ENCODE assay signal across 19 cellular contexts in the genomic region with DNA sequence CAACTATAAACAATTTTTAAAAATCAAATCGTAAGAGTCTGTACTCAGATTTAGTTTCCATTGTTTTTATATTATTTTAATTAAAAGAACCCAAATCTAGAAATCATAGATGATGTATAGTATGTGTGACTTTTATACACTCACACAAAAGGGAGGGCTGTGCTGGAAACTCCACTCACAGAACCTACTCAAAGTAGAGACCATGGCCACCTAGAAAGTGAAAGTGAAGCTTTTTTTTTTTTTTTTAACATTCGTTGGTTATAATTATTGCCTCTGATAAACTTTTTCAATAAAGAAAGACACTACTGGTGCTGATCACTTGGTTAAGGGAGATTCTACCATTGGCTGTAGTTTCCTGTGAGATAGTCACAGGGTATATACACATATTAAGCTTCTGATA. TPM values are rescaled to one million over a fixed set of nuclear protein-coding genes. Genes with fewer than 3 reads are reported as not detected.
"Had no signal": no experiment of that assay in that cellular context is flagged by ENCODE, and none has a peak within 500 bp of the region (broad histone marks: within the 10 kb centered on the region; RNA-seq: fewer than 3 reads in every experiment).

No MANE protein-coding gene starts in this region.

- H3K4me3 ChIP-seq: ascending aorta, breast epithelium, gastroesophageal sphincter, lung, pancreas, thoracic aorta, upper lobe of right lung had no signal

- H3K9me3 ChIP-seq: ascending aorta, breast epithelium, gastroesophageal sphincter, pancreas, thoracic aorta, upper lobe of right lung had no signal

- H3K9me3 Mint-ChIP-seq: activated naive CD4-positive, alpha-beta T cell treated with anti-CD3 and anti-CD28 coated beads, Interleukin-2, amount 10 ng/mL, durations not matched to agents 7 days and 5 days; dendritic cell treated with granulocyte-macrophage colony-stimulating factor and Interleukin-4, amounts not matched to agents 40 ng/mL and 50 ng/mL, for 4 days had no signal

- H3K4me1 ChIP-seq: ascending aorta, breast epithelium, gastroesophageal sphincter, pancreas, upper lobe of right lung had no signal

- H3K27me3 Mint-ChIP-seq: activated naive CD4-positive, alpha-beta T cell treated with anti-CD3 and anti-CD28 coated beads, Interleukin-2, amount 10 ng/mL, durations not matched to agents 7 days and 5 days; activated T-cell treated with anti-CD3 and anti-CD28 coated beads, Interleukin-2, amount 50 U/mL, for 24 hours; dendritic cell treated with granulocyte-macrophage colony-stimulating factor and Interleukin-4, amounts not matched to agents 40 ng/mL and 50 ng/mL, for 4 days; naive thymus-derived CD4-positive, alpha-beta T cell had no signal

- H3K4me3 Mint-ChIP-seq: activated naive CD4-positive, alpha-beta T cell treated with anti-CD3 and anti-CD28 coated beads, Interleukin-2, amount 10 ng/mL, durations not matched to agents 7 days and 5 days; activated T-cell treated with anti-CD3 and anti-CD28 coated beads, Interleukin-2, amount 50 U/mL, for 24 hours; dendritic cell treated with granulocyte-macrophage colony-stimulating factor and Interleukin-4, amounts not matched to agents 40 ng/mL and 50 ng/mL, for 4 days; stimulated activated effector memory CD8-positive, alpha-beta T cell treated with anti-CD3 and anti-CD28 coated beads, Interleukin-12 subunit alpha, Interleukin-12 subunit beta, amount 100 ng/mL, for 72 hours had no signal

- H3K36me3 ChIP-seq: ascending aorta, breast epithelium, gastroesophageal sphincter, pancreas, thoracic aorta, upper lobe of right lung, WERI-Rb-1 had no signal

- H3K27ac Mint-ChIP-seq: activated naive CD4-positive, alpha-beta T cell treated with anti-CD3 and anti-CD28 coated beads, Interleukin-2, amount 10 ng/mL, durations not matched to agents 7 days and 5 days; activated T-cell treated with anti-CD3 and anti-CD28 coated beads, Interleukin-2, amount 50 U/mL, for 24 hours; dendritic cell treated with granulocyte-macrophage colony-stimulating factor and Interleukin-4, amounts not matched to agents 40 ng/mL and 50 ng/mL, for 4 days; naive thymus-derived CD4-positive, alpha-beta T cell; stimulated activated effector memory CD8-positive, alpha-beta T cell treated with anti-CD3 and anti-CD28 coated beads, Interleukin-12 subunit alpha, Interleukin-12 subunit beta, amount 100 ng/mL, for 72 hours had no signal

- H3K27ac ChIP-seq: ascending aorta, breast epithelium, gastroesophageal sphincter, pancreas, thoracic aorta, upper lobe of right lung, WERI-Rb-1 had no signal

- H3K27me3 ChIP-seq: ascending aorta, breast epithelium, gastroesophageal sphincter, pancreas, upper lobe of right lung had no signal

- H3K4me1 Mint-ChIP-seq: activated naive CD4-positive, alpha-beta T cell treated with anti-CD3 and anti-CD28 coated beads, Interleukin-2, amount 10 ng/mL, durations not matched to agents 7 days and 5 days; stimulated activated effector memory CD8-positive, alpha-beta T cell treated with anti-CD3 and anti-CD28 coated beads, Interleukin-12 subunit alpha, Interleukin-12 subunit beta, amount 100 ng/mL, for 72 hours had no signal

- DNase-seq: activated CD4-positive, alpha-beta T cell treated with anti-CD3 and anti-CD28 coated beads, Interleukin-2, amount 50 U/mL, for 48 hours; activated naive CD4-positive, alpha-beta T cell treated with anti-CD3 and anti-CD28 coated beads, Interleukin-2, amount 10 ng/mL, durations not matched to agents 7 days and 5 days; activated T-cell treated with anti-CD3 and anti-CD28 coated beads, Interleukin-2, amount 50 U/mL, for 24 hours; effector memory CD4-positive, alpha-beta T cell; naive thymus-derived CD4-positive, alpha-beta T cell; pancreas; stimulated activated CD4-positive, alpha-beta T cell treated with anti-CD3 and anti-CD28 coated beads, Interleukin-12 subunit alpha, Interleukin-12 subunit beta, amount 100 ng/mL, for 4 hours; stimulated activated CD4-positive, alpha-beta T cell treated with anti-CD3 and anti-CD28 coated beads, Interleukin-2, amount 100 ng/mL, for 24 hours; upper lobe of right lung; WERI-Rb-1 had no signal

- ATAC-seq: gastroesophageal sphincter; naive thymus-derived CD4-positive, alpha-beta T cell; pancreas; stimulated activated effector memory CD8-positive, alpha-beta T cell treated with anti-CD3 and anti-CD28 coated beads, Interleukin-12 subunit alpha, Interleukin-12 subunit beta, amount 100 ng/mL, for 72 hours; upper lobe of right lung had no signal

RNA-seq across cellular contexts. Expression of a gene that starts 37.9 kb away (rescaled TPM):
- total RNA-seq: ascending aorta; gastroesophageal sphincter; mononuclear cell; naive thymus-derived CD4-positive, alpha-beta T cell; pancreas; renal cortical epithelial cell; thoracic aorta; upper lobe of right lung had no signal
- polyA plus RNA-seq: naive thymus-derived CD4-positive, alpha-beta T cell; pancreas had no signal
